ENCODE assay signal across 11 cellular contexts in genomic region chr3:61807865-61808276, GRCh38.
DNase-seq lines count a peak whose midpoint lies in the region; ATAC-seq and TF ChIP-seq lines count a peak whose summit lies in the region.
"Had no signal": no experiment of that assay in that cellular context is flagged by ENCODE, and none has a peak within 500 bp of the region (broad histone marks: within the 10 kb centered on the region; RNA-seq: fewer than 3 reads in every experiment).

No MANE protein-coding gene starts in this region.

- no peak for TF ChIP-seq POLR2A in stomach (IDR thresholded peaks at IDR 0.05)

- TF ChIP-seq EP300 in stomach (IDR thresholded peaks at IDR 0.05) = no peak

- H3K27ac ChIP-seq in HUES6 (ENCODE audit: low read depth, low read length) (0 out of 2 replicates have a peak overlapping the region, but pooled peaks have one; percentile 32), stomach (peak overlapping the region in 4 of 5 donors; percentile 25 to 42 (median 35))
- H3K27ac ChIP-seq: GM23248 had no signal

- no peak for TF ChIP-seq CTCF in stomach (IDR thresholded peaks at IDR 0.05)

- H3K27me3 ChIP-seq in HUES6 (ENCODE audit: control insufficient read depth, insufficient read depth, low read length) (no peaks in the 10 kb centered on the region), stomach (no peaks in the 10 kb centered on the region)

- peak; percentile 84 for DNase-seq in SK-N-DZ (ENCODE audit: low spot score)
- peak; percentile 36 for DNase-seq in left ventricle myocardium superior
- peak; percentile 30 for DNase-seq in stomach
- DNase-seq in SHP77 treated with DMSO at 0.1 percent for 48 hours (lab: John Stamatoyannopoulos, UW) = no peak
- no peak for DNase-seq in COR-L47 (lab: John Stamatoyannopoulos, UW)
- no peak for DNase-seq in GM19238 (ENCODE audit: insufficient read length, low spot score)
- DNase-seq in activated gamma-delta T cell (lab: John Stamatoyannopoulos, UW) = no peak
- DNase-seq: activated B cell treated with CpG ODN at 0.5 μM for 24 hours; activated naive CD8-positive, alpha-beta T cell treated with anti-CD3 and anti-CD28 coated beads, Interleukin-2, amount 50 U/mL, for 24 hours had no signal

- intact Hi-C loops in left ventricle myocardium superior (cut with micrococcal nuclease) (no loop called here), stomach (cut with DNase I; ENCODE audit: low total_unique reads) (no loop called here)

- ATAC-seq in left ventricle myocardium superior = peak; percentile 57
- ATAC-seq: activated naive CD8-positive, alpha-beta T cell treated with anti-CD3 and anti-CD28 coated beads, Interleukin-2, amount 50 U/mL, for 24 hours had no signal

- no peak overlapping the region for H3K9ac ChIP-seq in HUES6 (ENCODE audit: low read length)
- H3K9ac ChIP-seq: GM23248 had no signal

- no peak overlapping the region for H3K4me3 ChIP-seq in HUES6 (ENCODE audit: low read depth, low read length)
- no peak overlapping the region for H3K4me3 ChIP-seq in stomach
- H3K4me3 ChIP-seq: GM23248 had no signal

- H3K36me3 ChIP-seq in HUES6 (ENCODE audit: control insufficient read depth, insufficient read depth, low read length) (no peaks in the 10 kb centered on the region), stomach (no peaks in the 10 kb centered on the region)

- H3K9me3 ChIP-seq in HUES6 (ENCODE audit: control insufficient read depth, insufficient read depth, low read depth, low read length) (no peaks in the 10 kb centered on the region), stomach (no peaks in the 10 kb centered on the region)

- 14 to 38% (median 16%) methylated on average over 6 of the region's 6 CpGs for WGBS in stomach, 5 donors

- H3K4me1 ChIP-seq in HUES6 (ENCODE audit: control insufficient read depth, insufficient read depth, low read length) (peaks cover 73% of the 10 kb centered on the region), stomach (peaks cover 23 to 85% (median 51%) of the 10 kb centered on the region in 4 donors)

Comparison
In these comparisons a context has a peak if more than half of its experiments do, and no peak if none do; other contexts are left out.
1. DNase-seq: peak in SK-N-DZ (single experiment), left ventricle myocardium superior (single experiment) and stomach (single experiment); none in SHP77 treated with DMSO at 0.1 percent for 48 hours (single experiment), COR-L47 (single experiment), GM19238 (single experiment) and activated gamma-delta T cell (single experiment).